9 cellular contexts compared by ENCODE assay signal in genomic region chr14:27006520-27006919, GRCh38.
"Had no signal": no experiment of that assay in that cellular context is flagged by ENCODE, and none has a peak within 500 bp of the region (broad histone marks: within the 10 kb centered on the region; RNA-seq: fewer than 3 reads in every experiment).

No MANE protein-coding gene starts in this region.

- H3K4me3 ChIP-seq: GM23248, HAP-1 had no signal

- ATAC-seq: HCT116, HepG2 had no signal

- DNase-seq: GM23248, GOT3, H7, HFFc6, KBM-7 had no signal

- H3K27ac ChIP-seq: GM23248, HL-60 had no signal
